In genomic region chr3:51677358-51677757, GRCh38 we compare ENCODE assay signal across 29 cellular contexts. TPM values are rescaled to one million over a fixed set of nuclear protein-coding genes. Genes with fewer than 3 reads are reported as not detected.
DNase-seq lines count a peak whose midpoint lies in the region; ATAC-seq, FAIRE-seq and TF ChIP-seq lines count a peak whose summit lies in the region.
"Had no signal": no experiment of that assay in that cellular context is flagged by ENCODE, and none has a peak within 500 bp of the region (broad histone marks: within the 10 kb centered on the region; RNA-seq: fewer than 3 reads in every experiment).

No MANE protein-coding gene starts in this region.

- no peak for TF ChIP-seq RAD21 in K562 (CRISPR knock-in tag; conservative IDR thresholded peaks at IDR 0.05 in 1 of 2, IDR thresholded peaks at IDR 0.05 in 1 of 2)

- peaks cover 79% of the 10 kb centered on the region for H3K4me1 ChIP-seq in Loucy (ENCODE audit: insufficient read depth, low read length, poor library complexity, severe bottlenecking)
- H3K4me1 ChIP-seq in K562 (replicated peaks in 1 of 2; ENCODE audit: control insufficient read depth in 2 of 2, insufficient read depth in 2 of 2, low read length in 2 of 2), result peaks cover 7 to 9% of the 10 kb centered on the region in 2 experiments; a peak in 4 of 5 replicates

- H3K79me2 ChIP-seq in Loucy (ENCODE audit: insufficient read depth, low read length) (peaks cover 79% of the 10 kb centered on the region), K562 (ENCODE audit: control insufficient read depth, insufficient read depth, low read length) (peaks cover 5% of the 10 kb centered on the region; the same call in 2 of the 3 replicates)

- 83% methylated on average over 2 of the region's 3 CpGs for WGBS in K562 (ENCODE audit: insufficient coverage, low coverage, missing lambda C conversion rate)

- H3K27ac ChIP-seq in K562 (ENCODE audit: extremely low read depth, low read depth, low read length), result no peak overlapping the region
- H3K27ac ChIP-seq: parathyroid adenoma, right atrium auricular region, upper lobe of left lung had no signal

- no peaks in the 10 kb centered on the region for H3K9me3 Mint-ChIP-seq in activated naive CD4-positive, alpha-beta T cell treated with anti-CD3 and anti-CD28 coated beads, Interleukin-2, amount 10 ng/mL, durations not matched to agents 7 days and 5 days
- no peaks in the 10 kb centered on the region for H3K9me3 Mint-ChIP-seq in activated naive CD4-positive, alpha-beta T cell treated with anti-CD3 and anti-CD28 coated beads for 36 hours
- no peaks in the 10 kb centered on the region for H3K9me3 Mint-ChIP-seq in stimulated activated effector memory CD8-positive, alpha-beta T cell treated with anti-CD3 and anti-CD28 coated beads, Interleukin-12 subunit alpha, Interleukin-12 subunit beta, amount 100 ng/mL, for 72 hours
- H3K9me3 Mint-ChIP-seq: mesothelial cell of epicardium, nephron had no signal

- peaks cover 97% of the 10 kb centered on the region for H3K4me1 Mint-ChIP-seq in activated naive CD4-positive, alpha-beta T cell treated with anti-CD3 and anti-CD28 coated beads, Interleukin-2, amount 10 ng/mL, durations not matched to agents 7 days and 5 days
- H3K4me1 Mint-ChIP-seq in activated naive CD4-positive, alpha-beta T cell treated with anti-CD3 and anti-CD28 coated beads for 36 hours (ENCODE audit: low read depth), result peaks cover 87% of the 10 kb centered on the region
- peaks cover 91% of the 10 kb centered on the region for H3K4me1 Mint-ChIP-seq in stimulated activated effector memory CD8-positive, alpha-beta T cell treated with anti-CD3 and anti-CD28 coated beads, Interleukin-12 subunit alpha, Interleukin-12 subunit beta, amount 100 ng/mL, for 72 hours

- no peaks in the 10 kb centered on the region for H3K27me3 Mint-ChIP-seq in activated naive CD4-positive, alpha-beta T cell treated with anti-CD3 and anti-CD28 coated beads, Interleukin-2, amount 10 ng/mL, durations not matched to agents 7 days and 5 days
- no peaks in the 10 kb centered on the region for H3K27me3 Mint-ChIP-seq in activated naive CD4-positive, alpha-beta T cell treated with anti-CD3 and anti-CD28 coated beads for 36 hours (ENCODE audit: low read depth)

- H3K27me3 ChIP-seq in Loucy (ENCODE audit: insufficient read depth, low read length, poor library complexity, severe bottlenecking), result no peaks in the 10 kb centered on the region
- H3K27me3 ChIP-seq in K562 (ENCODE audit: control insufficient read depth in 2 of 2, insufficient read depth in 2 of 2, low read length in 2 of 2), result no peaks in the 10 kb centered on the region
- H3K27me3 ChIP-seq: right atrium auricular region, upper lobe of left lung had no signal

- BruUV-seq in K562 (replicated peaks; lab: Mats Ljungman, UMichigan), result no TSS peak

- no peak for DNase-seq in activated naive CD4-positive, alpha-beta T cell treated with anti-CD3 and anti-CD28 coated beads, Interleukin-2, amount 10 ng/mL, durations not matched to agents 7 days and 5 days
- no peak for DNase-seq in activated naive CD4-positive, alpha-beta T cell treated with anti-CD3 and anti-CD28 coated beads for 36 hours
- DNase-seq in K562 (ENCODE audit: extremely low read depth in 1 of 4, low spot score in 3 of 4) (no peak), retina (no peak)
- no peak for DNase-seq in stimulated activated effector memory CD8-positive, alpha-beta T cell treated with anti-CD3 and anti-CD28 coated beads, Interleukin-12 subunit alpha, Interleukin-12 subunit beta, amount 100 ng/mL, for 72 hours (ENCODE audit: low spot score in 2 of 2)
- DNase-seq: ACHN; activated CD4-positive, CD25-positive, alpha-beta regulatory T cell; amygdala; Calu3; DMS79 treated with DMSO at 0.1 percent for 48 hours; GF-D8; KG1; MM.1S; NCI-H1417 treated with DMSO at 0.1 percent for 48 hours; NCI-H345; NCI-H748 treated with DMSO at 0.1 percent for 48 hours; substantia nigra; upper lobe of left lung had no signal

- peaks cover 16% of the 10 kb centered on the region for H4K20me1 ChIP-seq in Loucy (ENCODE audit: insufficient read depth, low read length, poor library complexity, severe bottlenecking)
- H4K20me1 ChIP-seq in K562 (replicated peaks; ENCODE audit: control insufficient read depth, insufficient read depth, low read length), result peaks cover 6% of the 10 kb centered on the region; the same call in 1 of the 2 replicates

- no peak overlapping the region for H2AFZ ChIP-seq in Loucy (ENCODE audit: low read length)
- no peak overlapping the region for H2AFZ ChIP-seq in K562 (ENCODE audit: low read depth, low read length)
- H2AFZ ChIP-seq: parathyroid adenoma had no signal

- POLR2A ChIA-PET in K562 (lab: Yijun Ruan, JAX), result interaction anchor here (1.2 kb wide), 1 partner anchor 79 kb away, joined by 3 read pairs; no protein-coding TSS in a partner anchor

- H3F3A ChIP-seq in Loucy (ENCODE audit: low read depth), result no peaks in the 10 kb centered on the region

- H3K9me2 ChIP-seq in Loucy (replicated peaks; ENCODE audit: low read depth, low read length), result no peaks in the 10 kb centered on the region

- TF ChIP-seq POLR2A in K562 (conservative IDR thresholded peaks at IDR 0.05) (no peak), GM18505 (IDR thresholded peaks at IDR 0.05; ENCODE audit: borderline replicate concordance, extremely low read depth, insufficient read depth, insufficient read length) (no peak)

- no peak for TF ChIP-seq EP300 in K562 (IDR thresholded peaks at IDR 0.05; ENCODE audit: low read length)

- H3K4me3 Mint-ChIP-seq in activated naive CD4-positive, alpha-beta T cell treated with anti-CD3 and anti-CD28 coated beads, Interleukin-2, amount 10 ng/mL, durations not matched to agents 7 days and 5 days, result no peak overlapping the region
- H3K4me3 Mint-ChIP-seq in activated naive CD4-positive, alpha-beta T cell treated with anti-CD3 and anti-CD28 coated beads for 36 hours, result no peak overlapping the region
- peak overlapping the region; percentile 14 for H3K4me3 Mint-ChIP-seq in stimulated activated effector memory CD8-positive, alpha-beta T cell treated with anti-CD3 and anti-CD28 coated beads, Interleukin-12 subunit alpha, Interleukin-12 subunit beta, amount 100 ng/mL, for 72 hours
- H3K4me3 Mint-ChIP-seq: mesothelial cell of epicardium, nephron had no signal

- TF ChIP-seq CTCF in Loucy (conservative IDR thresholded peaks at IDR 0.05; ENCODE audit: low read length) (no peak), K562 (IDR thresholded peaks at IDR 0.05 in 2 of 3, conservative IDR thresholded peaks at IDR 0.05 in 1 of 3; ENCODE audit: insufficient read depth in 2 of 3, low read depth in 1 of 3, low read length in 3 of 3) (no peak)

- ATAC-seq in K562 (no peak), GM18505 (IDR thresholded peaks at IDR 0.05; ENCODE audit: unreplicated experiment) (no peak), GM21447 (IDR thresholded peaks at IDR 0.05; ENCODE audit: unreplicated experiment) (no peak)
- ATAC-seq in stimulated activated effector memory CD8-positive, alpha-beta T cell treated with anti-CD3 and anti-CD28 coated beads, Interleukin-12 subunit alpha, Interleukin-12 subunit beta, amount 100 ng/mL, for 72 hours, result no peak
- ATAC-seq: HCT116 had no signal

- in situ Hi-C loops in K562 (cut with MboI), result loop anchor here (25.0 kb wide), 1 partner anchor 1040 kb away; no protein-coding TSS in a partner anchor

- H3K4me2 ChIP-seq in Loucy (ENCODE audit: low read depth, low read length, poor library complexity, severe bottlenecking) (peak overlapping the region; percentile 53), K562 (ENCODE audit: insufficient read depth, low read length) (no peak overlapping the region)

- no peak overlapping the region for H3K9ac ChIP-seq in Loucy (ENCODE audit: low read depth, low read length, poor library complexity, severe bottlenecking)
- H3K9ac ChIP-seq in K562 (ENCODE audit: insufficient read depth in 1 of 2, low read depth in 2 of 2, low read length in 2 of 2), result no peak overlapping the region
- H3K9ac ChIP-seq: parathyroid adenoma had no signal

- H3K4me3 ChIP-seq in Loucy (ENCODE audit: low read length, poor library complexity, severe bottlenecking) (no peak overlapping the region), K562 (no peak overlapping the region)
- H3K4me3 ChIP-seq: right atrium auricular region, upper lobe of left lung had no signal

- H3K27ac Mint-ChIP-seq in activated naive CD4-positive, alpha-beta T cell treated with anti-CD3 and anti-CD28 coated beads, Interleukin-2, amount 10 ng/mL, durations not matched to agents 7 days and 5 days, result peak overlapping the region; percentile 80
- no peak overlapping the region for H3K27ac Mint-ChIP-seq in activated naive CD4-positive, alpha-beta T cell treated with anti-CD3 and anti-CD28 coated beads for 36 hours
- peak overlapping the region; percentile 93 for H3K27ac Mint-ChIP-seq in stimulated activated effector memory CD8-positive, alpha-beta T cell treated with anti-CD3 and anti-CD28 coated beads, Interleukin-12 subunit alpha, Interleukin-12 subunit beta, amount 100 ng/mL, for 72 hours
- H3K27ac Mint-ChIP-seq: mesothelial cell of epicardium, nephron had no signal

- intact Hi-C loops in activated naive CD4-positive, alpha-beta T cell treated with anti-CD3 and anti-CD28 coated beads for 36 hours (cut with micrococcal nuclease), result no loop called here
- intact Hi-C loops in K562 (cut with micrococcal nuclease), result no loop called here

- H3K36me3 ChIP-seq in Loucy (ENCODE audit: insufficient read depth, low read length) (no peaks in the 10 kb centered on the region), K562 (ENCODE audit: control insufficient read depth, insufficient read depth, low read length) (peaks cover 15% of the 10 kb centered on the region; the same call in 2 of the 3 replicates)

- H3K9me3 ChIP-seq in Loucy (ENCODE audit: insufficient read depth, low read depth, low read length), result no peaks in the 10 kb centered on the region
- no peaks in the 10 kb centered on the region for H3K9me3 ChIP-seq in K562 (replicated peaks; ENCODE audit: control insufficient read depth, insufficient read depth, low read depth, low read length)
- H3K9me3 ChIP-seq: right atrium auricular region, upper lobe of left lung had no signal

- FAIRE-seq in K562 (lab: Jason Lieb, UNC), result no peak
- FAIRE-seq: colon, keratinocyte had no signal

- peaks cover 66% of the 10 kb centered on the region for H3K36me3 Mint-ChIP-seq in activated naive CD4-positive, alpha-beta T cell treated with anti-CD3 and anti-CD28 coated beads, Interleukin-2, amount 10 ng/mL, durations not matched to agents 7 days and 5 days
- peaks cover 21% of the 10 kb centered on the region for H3K36me3 Mint-ChIP-seq in activated naive CD4-positive, alpha-beta T cell treated with anti-CD3 and anti-CD28 coated beads for 36 hours (ENCODE audit: low read depth)
- H3K36me3 Mint-ChIP-seq in stimulated activated effector memory CD8-positive, alpha-beta T cell treated with anti-CD3 and anti-CD28 coated beads, Interleukin-12 subunit alpha, Interleukin-12 subunit beta, amount 100 ng/mL, for 72 hours, result peaks cover 26% of the 10 kb centered on the region

- CTCF ChIA-PET in activated naive CD4-positive, alpha-beta T cell treated with anti-CD3 and anti-CD28 coated beads, Interleukin-2, amount 10 ng/mL, durations not matched to agents 7 days and 5 days (lab: Charles Lee), result interaction anchor here (1.0 kb wide), 1 partner anchor 8 kb away, joined by 3 read pairs; no protein-coding TSS in a partner anchor
- CTCF ChIA-PET in activated naive CD4-positive, alpha-beta T cell treated with anti-CD3 and anti-CD28 coated beads for 36 hours (lab: Charles Lee), result no interaction called here
- CTCF ChIA-PET in K562 (lab: Yijun Ruan, JAX; ENCODE audit: low intra/inter-chr PET ratio), result no interaction called here

- H3K9me1 ChIP-seq in K562 (ENCODE audit: control insufficient read depth, insufficient read depth, low read length), result no peaks in the 10 kb centered on the region

RNA-seq across cellular contexts. Expression of gene TEX264, which starts 6.3 kb away (rescaled TPM):
- total RNA-seq in activated naive CD4-positive, alpha-beta T cell treated with anti-CD3 and anti-CD28 coated beads for 36 hours, result 10 to 100 TPM; 23.7 to 26.6 TPM
- 12.5 and 39.2 TPM in 2 replicates for total RNA-seq in K562 (2011; cell fraction: chromatin; rRNA removed; ENCODE audit: low replicate concordance)
- 61.0 and 67.0 TPM in 2 replicates for total RNA-seq in K562 (2011; cell fraction: nucleolus; rRNA removed)
- 35.3 and 41.1 TPM in 2 replicates for total RNA-seq in K562 (2011; cell fraction: nucleoplasm; rRNA removed)
- total RNA-seq in K562 (2014; rRNA removed), result 31.0 and 42.5 TPM in 2 replicates
- total RNA-seq in K562 (2014; rRNA removed; fragmentation: Illumina TruSeq; extraction: Trizol), result 19.8 and 25.4 TPM in 2 replicates
- total RNA-seq in K562 (2015; rRNA removed; fragmentation: Illumina TruSeq; extraction: Trizol), result 31.3 and 34.7 TPM in 2 replicates
- total RNA-seq in K562 (2021), result 29.5 and 32.1 TPM in 2 replicates
- polyA plus RNA-seq in K562 (2011; rRNA removed), result 31.3 and 35.8 TPM in 2 replicates
- 83.8 and 104 TPM in 2 replicates for polyA plus RNA-seq in K562 (2011; cell fraction: cytosol; rRNA removed)
- 35.5 and 49.7 TPM in 2 replicates for polyA plus RNA-seq in K562 (2011; cell fraction: nucleus; rRNA removed)
- polyA plus RNA-seq in K562 (2012), result 26.9 and 37.0 TPM in 2 replicates
- 44.4 and 47.0 TPM in 2 replicates for polyA plus RNA-seq in K562 (2014; fragmentation: Illumina TruSeq; extraction: Trizol)
- polyA plus RNA-seq in K562 (2014; fragmentation: Nextera tagmentation; extraction: Ambion mirVana), result 10 to 100 TPM in 1 of 2 experiments, 1 to 10 TPM in 1; 4.1 to 20.2 TPM
- polyA plus RNA-seq in K562 (2014; rRNA removed), result 30.1 and 34.9 TPM in 2 replicates
- polyA minus RNA-seq in K562 (2011; rRNA and poly(A)+ RNA removed), result 35.9 and 38.8 TPM in 2 replicates
- 16.5 and 17.7 TPM in 2 replicates for polyA minus RNA-seq in K562 (2011; cell fraction: cytosol; rRNA and poly(A)+ RNA removed)
- polyA minus RNA-seq in K562 (2011; cell fraction: nucleus; rRNA and poly(A)+ RNA removed), result 12.3 and 17.1 TPM in 2 replicates

RNA-seq across cellular contexts. Expression of gene GRM2, which starts 29.5 kb away (rescaled TPM):
- total RNA-seq in activated naive CD4-positive, alpha-beta T cell treated with anti-CD3 and anti-CD28 coated beads for 36 hours, result under 1 TPM in 1 of 2 experiments, not detected in 1; 0.07 TPM
- 0.14 TPM in 1 of 2 replicates, not detected in the other for total RNA-seq in K562 (2011; cell fraction: chromatin; rRNA removed; ENCODE audit: low replicate concordance)
- total RNA-seq in K562 (2011; cell fraction: nucleolus; rRNA removed), result 0.33 TPM in 1 of 2 replicates, not detected in the other
- total RNA-seq in K562 (2011; cell fraction: nucleoplasm; rRNA removed), result 0.07 and 0.15 TPM in 2 replicates
- total RNA-seq in K562 (2014; rRNA removed), result not detected in 2 replicates
- total RNA-seq in K562 (2014; rRNA removed; fragmentation: Illumina TruSeq; extraction: Trizol), result not detected in 2 replicates
- total RNA-seq in K562 (2015; rRNA removed; fragmentation: Illumina TruSeq; extraction: Trizol), result not detected in 2 replicates
- total RNA-seq in K562 (2021), result not detected in 2 replicates
- polyA plus RNA-seq in K562 (2011; rRNA removed), result not detected in 2 replicates
- not detected in 2 replicates for polyA plus RNA-seq in K562 (2011; cell fraction: cytosol; rRNA removed)
- not detected in 2 replicates for polyA plus RNA-seq in K562 (2011; cell fraction: nucleus; rRNA removed)
- polyA plus RNA-seq in K562 (2012), result not detected in 2 replicates
- polyA plus RNA-seq in K562 (2014; fragmentation: Illumina TruSeq; extraction: Trizol), result not detected in 2 replicates
- polyA plus RNA-seq in K562 (2014; fragmentation: Nextera tagmentation; extraction: Ambion mirVana), result not detected
- polyA plus RNA-seq in K562 (2014; rRNA removed), result not detected in 2 replicates
- polyA minus RNA-seq in K562 (2011; rRNA and poly(A)+ RNA removed), result not detected in 2 replicates
- polyA minus RNA-seq in K562 (2011; cell fraction: cytosol; rRNA and poly(A)+ RNA removed), result not detected in 2 replicates
- polyA minus RNA-seq in K562 (2011; cell fraction: nucleus; rRNA and poly(A)+ RNA removed), result 0.13 TPM in 1 of 2 replicates, not detected in the other
- total RNA-seq: fibroblast of villous mesenchyme had no signal
